In the genomic region with DNA sequence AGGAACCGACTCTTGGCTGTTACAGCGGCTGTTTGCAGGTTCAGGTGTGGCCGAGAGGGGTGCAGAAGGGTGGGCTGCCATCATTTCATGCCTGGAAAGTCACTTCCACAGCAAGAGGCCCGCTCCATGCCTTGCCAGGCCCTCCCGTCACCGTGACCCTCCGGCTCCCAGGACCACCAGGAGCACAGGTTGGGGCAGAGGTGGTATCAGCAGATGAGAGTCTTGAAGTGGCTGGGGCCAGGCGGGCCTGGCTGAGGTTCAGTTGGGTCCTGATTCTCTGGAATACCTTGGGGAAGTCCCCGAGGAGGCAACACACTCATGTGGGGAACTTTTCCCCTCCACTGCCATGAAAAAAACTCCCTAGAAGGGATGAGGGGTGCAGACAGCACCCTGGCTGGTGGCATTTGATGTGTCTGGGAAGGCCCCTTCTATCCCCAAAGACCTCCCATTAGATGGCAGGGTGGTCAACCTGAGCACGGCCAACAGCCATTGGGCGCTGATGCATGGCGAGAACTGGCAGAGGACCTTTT, we compare ENCODE assay signal across 27 cellular contexts. TPM values are rescaled to one million over a fixed set of nuclear protein-coding genes. Genes with fewer than 3 reads are reported as not detected.
DNase-seq lines count a peak whose midpoint lies in the region; ATAC-seq and TF ChIP-seq lines count a peak whose summit lies in the region.
"Had no signal": no experiment of that assay in that cellular context is flagged by ENCODE, and none has a peak within 500 bp of the region (broad histone marks: within the 10 kb centered on the region; RNA-seq: fewer than 3 reads in every experiment).

No MANE protein-coding gene starts in this region.

- H3K9me3 Mint-ChIP-seq in H9: peaks cover 91 to 99% of the 10 kb centered on the region in 2 experiments
- no peaks in the 10 kb centered on the region for H3K9me3 Mint-ChIP-seq in stimulated activated naive CD8-positive, alpha-beta T cell treated with anti-CD3 and anti-CD28 coated beads, Interleukin-15, Interleukin-2, amounts not matched to agents 100 ng/mL and 50 ng/mL, for 24 hours
- H3K9me3 Mint-ChIP-seq in endothelial cell (ENCODE audit: unreplicated experiment): peaks cover 39% of the 10 kb centered on the region
- H3K9me3 Mint-ChIP-seq: activated CD4-positive, alpha-beta T cell treated with anti-CD3 and anti-CD28 coated beads, Interleukin-2, amount 10 ng/mL, durations not matched to agents 7 days and 5 days; activated T-helper 17 cell treated with anti-CD3 and anti-CD28 coated beads, Interleukin-2, amount 50 U/mL, for 72 hours; T-helper 2 cell treated with Interferon-gamma antibody and Interleukin-4, amounts not matched to agents 5 μg/mL and 100 μg/mL, for 36 hours had no signal

- H2AFZ ChIP-seq in H9 (ENCODE audit: low read length) (no peak overlapping the region), SU-DHL-6 (ENCODE audit: low read depth, low read length, severe bottlenecking) (no peak overlapping the region)

- H4K5ac ChIP-seq in H9 (ENCODE audit: insufficient read length, low read depth, low read length): no peak overlapping the region

- no peak overlapping the region for H3K23ac ChIP-seq in H9 (ENCODE audit: insufficient read length, low read depth, low read length)

- no peak overlapping the region for H3K56ac ChIP-seq in H9 (ENCODE audit: insufficient read length, low read depth, low read length)

- no peaks in the 10 kb centered on the region for H3K23me2 ChIP-seq in H9 (ENCODE audit: insufficient read length, low read depth, low read length, poor library complexity, severe bottlenecking)

- no peak overlapping the region for H3K14ac ChIP-seq in H9 (ENCODE audit: insufficient read depth, low read length)

- H3K4me3 ChIP-seq in SU-DHL-6 (ENCODE audit: insufficient read depth, low read length, poor library complexity, severe bottlenecking) (no peak overlapping the region), right lobe of liver (no peak overlapping the region)
- H3K4me3 ChIP-seq: smooth muscle cell, tibial nerve had no signal

- H2BK12ac ChIP-seq in H9 (ENCODE audit: insufficient read length, low read depth, low read length): no peak overlapping the region

- no peaks in the 10 kb centered on the region for H3K9me2 ChIP-seq in SU-DHL-6 (replicated peaks; ENCODE audit: insufficient read depth, low read length)

- ATAC-seq in right lobe of liver: no peak
- no peak for ATAC-seq in GM19328 (IDR thresholded peaks at IDR 0.05; ENCODE audit: unreplicated experiment)
- ATAC-seq: SK-N-SH treated with all-trans-retinoic acid at 6 μM for 48 hours had no signal

- DNase-seq in H9 (no peak), right lobe of liver (peak; percentile 28 to 56 (median 49)), endothelial cell (ENCODE audit: low spot score) (no peak), kidney tubule cell (ENCODE audit: low spot score) (no peak)
- DNase-seq: activated CD4-positive, alpha-beta T cell treated with anti-CD3 and anti-CD28 coated beads, Interleukin-2, amount 10 ng/mL, durations not matched to agents 7 days and 5 days; caudate nucleus; CD8-positive, alpha-beta memory T cell; DMS153; glutamatergic neuron; Karpas-422; NCI-H1694 treated with DMSO at 0.1 percent for 48 hours; NCI-H2171 treated with DMSO at 0.1 percent for 48 hours; NCI-H524 treated with DMSO at 0.1 percent for 48 hours; nucleus accumbens; stimulated activated CD4-positive, alpha-beta T cell treated with anti-CD3 and anti-CD28 coated beads, Interleukin-4, amount 100 ng/mL, for 1 hour; stimulated activated naive CD4-positive, alpha-beta T cell treated with Interleukin-2 at 50 U/mL for 16 hours had no signal

- H3K27me3 Mint-ChIP-seq in H9 (ENCODE audit: low read depth) (peaks cover 7% of the 10 kb centered on the region), endothelial cell (ENCODE audit: unreplicated experiment) (peaks cover 23% of the 10 kb centered on the region)
- H3K27me3 Mint-ChIP-seq in stimulated activated naive CD8-positive, alpha-beta T cell treated with anti-CD3 and anti-CD28 coated beads, Interleukin-15, Interleukin-2, amounts not matched to agents 100 ng/mL and 50 ng/mL, for 24 hours: no peaks in the 10 kb centered on the region
- H3K27me3 Mint-ChIP-seq: activated CD4-positive, alpha-beta T cell treated with anti-CD3 and anti-CD28 coated beads, Interleukin-2, amount 10 ng/mL, durations not matched to agents 7 days and 5 days; activated T-helper 17 cell treated with anti-CD3 and anti-CD28 coated beads, Interleukin-2, amount 50 U/mL, for 72 hours; CD8-positive, alpha-beta memory T cell had no signal

- no peak overlapping the region for H3T11ph ChIP-seq in H9 (ENCODE audit: low read length)

- no peak overlapping the region for H3K18ac ChIP-seq in H9 (ENCODE audit: insufficient read length, low read depth, low read length)

- no peak overlapping the region for H2BK15ac ChIP-seq in H9 (ENCODE audit: low read depth, low read length)

- H3K9ac ChIP-seq in H9 (ENCODE audit: extremely low read depth, insufficient read length, low read length) (no peak overlapping the region), SU-DHL-6 (ENCODE audit: low read length) (peak overlapping the region; percentile 5; the same call in 1 of the 2 replicates)

- no peaks in the 10 kb centered on the region for H3K79me1 ChIP-seq in H9 (ENCODE audit: insufficient read depth, low read depth, low read length, poor library complexity, severe bottlenecking)

- H3K27me3 ChIP-seq in H9 (ENCODE audit: insufficient read depth, low read length): no peaks in the 10 kb centered on the region
- no peaks in the 10 kb centered on the region for H3K27me3 ChIP-seq in SU-DHL-6 (ENCODE audit: low read length)
- H3K27me3 ChIP-seq in right lobe of liver: no peaks in the 10 kb centered on the region
- H3K27me3 ChIP-seq: tibial nerve had no signal

- H3K27ac Mint-ChIP-seq in H9 (peak overlapping the region in 2 of 3 experiments; percentile 27 to 29; a peak in 1 of 7 replicates), endothelial cell (ENCODE audit: unreplicated experiment) (no peak overlapping the region)
- H3K27ac Mint-ChIP-seq in stimulated activated naive CD8-positive, alpha-beta T cell treated with anti-CD3 and anti-CD28 coated beads, Interleukin-15, Interleukin-2, amounts not matched to agents 100 ng/mL and 50 ng/mL, for 24 hours: peak overlapping the region; percentile 91
- H3K27ac Mint-ChIP-seq: activated T-helper 17 cell treated with anti-CD3 and anti-CD28 coated beads, Interleukin-2, amount 50 U/mL, for 72 hours; T-helper 2 cell treated with Interferon-gamma antibody and Interleukin-4, amounts not matched to agents 5 μg/mL and 100 μg/mL, for 36 hours had no signal

- H3K27ac ChIP-seq in H9 (ENCODE audit: insufficient read length, low read depth, low read length) (no peak overlapping the region), SU-DHL-6 (ENCODE audit: low read depth, low read length) (peak overlapping the region; percentile 58), right lobe of liver (peak overlapping the region in 1 of 3 donors; percentile 88)
- H3K27ac ChIP-seq: tibial nerve, VCaP had no signal

- H4K20me1 ChIP-seq in H9 (ENCODE audit: control insufficient read depth, insufficient read depth, insufficient read length): no peaks in the 10 kb centered on the region
- no peaks in the 10 kb centered on the region for H4K20me1 ChIP-seq in SU-DHL-6 (ENCODE audit: low read depth, low read length)

- H4K8ac ChIP-seq in H9 (replicated peaks; ENCODE audit: insufficient read length, low read depth, low read length): no peak overlapping the region

- 0 out of 2 replicates have a peak, but pooled peaks cover 5% of the 10 kb centered on the region for H3F3A ChIP-seq in SU-DHL-6 (ENCODE audit: insufficient read depth)

- H3K4me2 ChIP-seq in H9 (ENCODE audit: insufficient read depth, insufficient read length, low read length) (no peak overlapping the region), SU-DHL-6 (ENCODE audit: low read depth, low read length, poor library complexity, severe bottlenecking) (peak overlapping the region; percentile 13)
- H3K4me2 ChIP-seq: smooth muscle cell had no signal

- no peak overlapping the region for H2BK120ac ChIP-seq in H9 (ENCODE audit: low read depth, low read length, poor library complexity, severe bottlenecking)

- TF ChIP-seq CTCF in H9 (conservative IDR thresholded peaks at IDR 0.05) (no peak), SU-DHL-6 (IDR thresholded peaks at IDR 0.05; ENCODE audit: insufficient read depth, low read length, poor library complexity, severe bottlenecking) (no peak), right lobe of liver (IDR thresholded peaks at IDR 0.05) (no peak), endothelial cell (IDR thresholded peaks at IDR 0.05; ENCODE audit: unreplicated experiment) (no peak)

- intact Hi-C loops in right lobe of liver (cut with DNase I): no loop called here

- no peak overlapping the region for H2AK5ac ChIP-seq in H9 (ENCODE audit: insufficient read length, low read length)

- peaks cover 7 to 18% (median 16%) of the 10 kb centered on the region in 3 experiments for H3K36me3 Mint-ChIP-seq in H9 (ENCODE audit: insufficient read depth in 1 of 3, low read depth in 3 of 3)
- H3K36me3 Mint-ChIP-seq in stimulated activated naive CD8-positive, alpha-beta T cell treated with anti-CD3 and anti-CD28 coated beads, Interleukin-15, Interleukin-2, amounts not matched to agents 100 ng/mL and 50 ng/mL, for 24 hours (ENCODE audit: low read depth): no peaks in the 10 kb centered on the region
- peaks cover 38% of the 10 kb centered on the region for H3K36me3 Mint-ChIP-seq in endothelial cell (ENCODE audit: low read depth, unreplicated experiment)

- WGBS in H9 (ENCODE audit: extremely low coverage, insufficient read length, low lambda C conversion rate): no CpG with 5 or more reads among the region's 12 CpGs
- WGBS in right lobe of liver (ENCODE audit: insufficient coverage, low coverage, low lambda C conversion rate, missing lambda C conversion rate): 71% methylated on average over 11 of the region's 12 CpGs

- H3K4me1 ChIP-seq in H9 (ENCODE audit: insufficient read depth, low read length) (no peaks in the 10 kb centered on the region), right lobe of liver (peaks cover 0 to 29% (median 6%) of the 10 kb centered on the region in 4 donors)
- H3K4me1 ChIP-seq: tibial nerve had no signal

- H3K4me1 Mint-ChIP-seq in H9 (0 out of 4 replicates have a peak, but pooled peaks cover 0 to 2% of the 10 kb centered on the region in 2 experiments), endothelial cell (ENCODE audit: unreplicated experiment) (peaks cover 7% of the 10 kb centered on the region)
- peaks cover 35% of the 10 kb centered on the region for H3K4me1 Mint-ChIP-seq in stimulated activated naive CD8-positive, alpha-beta T cell treated with anti-CD3 and anti-CD28 coated beads, Interleukin-15, Interleukin-2, amounts not matched to agents 100 ng/mL and 50 ng/mL, for 24 hours (ENCODE audit: low read depth)

- H4K91ac ChIP-seq in H9 (ENCODE audit: insufficient read length, low read depth, low read length): no peak overlapping the region

- H2BK20ac ChIP-seq in H9 (ENCODE audit: low read depth, low read length, poor library complexity, severe bottlenecking): no peak overlapping the region

- H3K4me3 Mint-ChIP-seq in H9: no peak overlapping the region
- H3K4me3 Mint-ChIP-seq in stimulated activated naive CD8-positive, alpha-beta T cell treated with anti-CD3 and anti-CD28 coated beads, Interleukin-15, Interleukin-2, amounts not matched to agents 100 ng/mL and 50 ng/mL, for 24 hours: peak overlapping the region; percentile 1
- H3K4me3 Mint-ChIP-seq in endothelial cell (ENCODE audit: unreplicated experiment): no peak overlapping the region
- H3K4me3 Mint-ChIP-seq: activated CD4-positive, alpha-beta T cell treated with anti-CD3 and anti-CD28 coated beads, Interleukin-2, amount 10 ng/mL, durations not matched to agents 7 days and 5 days; activated T-helper 17 cell treated with anti-CD3 and anti-CD28 coated beads, Interleukin-2, amount 50 U/mL, for 72 hours; CD8-positive, alpha-beta memory T cell; T-helper 2 cell treated with Interferon-gamma antibody and Interleukin-4, amounts not matched to agents 5 μg/mL and 100 μg/mL, for 36 hours had no signal

- H2BK5ac ChIP-seq in H9 (ENCODE audit: insufficient read length, low read length): no peak overlapping the region

- H3K9me3 ChIP-seq in H9 (ENCODE audit: control insufficient read depth, low read depth, low read length) (peaks cover 77% of the 10 kb centered on the region), SU-DHL-6 (ENCODE audit: insufficient read depth, low read length) (no peaks in the 10 kb centered on the region), right lobe of liver (no peaks in the 10 kb centered on the region)

- H3K36me3 ChIP-seq in SU-DHL-6 (ENCODE audit: low read length) (no peaks in the 10 kb centered on the region), right lobe of liver (no peaks in the 10 kb centered on the region)

- no peak overlapping the region for H3K4ac ChIP-seq in H9 (ENCODE audit: low read depth, low read length)

- no peaks in the 10 kb centered on the region for H3K79me2 ChIP-seq in H9 (ENCODE audit: insufficient read depth, low read length)
- no peaks in the 10 kb centered on the region for H3K79me2 ChIP-seq in SU-DHL-6 (ENCODE audit: insufficient read depth, low read length)

- no peak for TF ChIP-seq POLR2A in right lobe of liver (IDR thresholded peaks at IDR 0.05)

RNA-seq across cellular contexts. Expression of a gene that starts 34.2 kb away (rescaled TPM):
- total RNA-seq in H9 (2021) (0.31 and 0.68 TPM in 2 replicates), right lobe of liver (1 to 10 TPM in 4 of 6 experiments, under 1 TPM in 2; 0.24 to 5.0 (median 1.6) TPM), endothelial cell (ENCODE audit: unreplicated experiment) (not detected)
- total RNA-seq: G401, H4 had no signal

Comparison
In these comparisons a context has a peak if more than half of its experiments do, and no peak if none do; other contexts are left out.
1. DNase-seq: peak in right lobe of liver (3 of 3); none in H9 (single experiment), endothelial cell (single experiment) and kidney tubule cell (single experiment).